Comparison of ENCODE assay signal across 24 cellular contexts in the genomic region with DNA sequence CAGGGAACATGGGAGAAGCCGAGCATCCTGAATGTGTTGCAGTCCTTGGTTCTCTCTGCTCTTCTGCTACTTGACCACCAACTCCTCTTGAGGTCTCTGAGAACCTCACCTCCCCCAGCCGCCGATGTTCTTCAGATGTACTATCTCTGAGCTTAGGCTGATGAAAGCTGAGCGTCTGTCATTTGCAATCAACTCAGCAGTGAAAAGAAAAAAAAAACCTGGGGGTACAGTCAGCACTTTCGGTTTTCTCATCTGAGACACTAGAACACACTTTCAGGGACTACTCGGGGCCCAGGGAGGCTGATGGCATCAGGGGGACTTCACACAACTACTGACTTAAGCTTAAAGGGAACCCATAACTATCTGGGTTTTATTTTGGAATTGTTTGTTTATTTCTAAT. TPM values are rescaled to one million over a fixed set of nuclear protein-coding genes. Genes with fewer than 3 reads are reported as not detected.
DNase-seq lines count a peak whose midpoint lies in the region; ATAC-seq, FAIRE-seq and TF ChIP-seq lines count a peak whose summit lies in the region.
"Had no signal": no experiment of that assay in that cellular context is flagged by ENCODE, and none has a peak within 500 bp of the region (broad histone marks: within the 10 kb centered on the region; RNA-seq: fewer than 3 reads in every experiment).

No MANE protein-coding gene starts in this region.

- H3K56ac ChIP-seq in H1 (replicated peaks; ENCODE audit: insufficient read length, low read depth, low read length), result no peak overlapping the region

- no peak overlapping the region for H3K4me3 ChIP-seq in H1 (ENCODE audit: extremely low read depth in 1 of 4, insufficient read depth in 2 of 4, low read depth in 3 of 4, low read length in 4 of 4)
- H3K4me3 ChIP-seq: BLaER1, dorsolateral prefrontal cortex, SJSA1, smooth muscle cell, vagina had no signal

- FAIRE-seq in H1 (lab: Jason Lieb, UNC), result no peak
- FAIRE-seq: astrocyte, endothelial cell of umbilical vein, H54, RCC 7860 had no signal

- H4K91ac ChIP-seq in H1 (replicated peaks; ENCODE audit: insufficient read length, low read length), result no peak overlapping the region

- no peaks in the 10 kb centered on the region for H3K79me2 ChIP-seq in H1 (ENCODE audit: control insufficient read depth in 1 of 2, insufficient read depth in 2 of 2, low read length in 2 of 2)

- H3K4me1 ChIP-seq in H1 (replicated peaks in 1 of 4; ENCODE audit: control insufficient read depth in 3 of 4, insufficient read depth in 4 of 4, low read length in 3 of 4), result 0 out of 7 replicates have a peak, but pooled peaks cover 0 to 5% (median 0%) of the 10 kb centered on the region in 4 experiments
- H3K4me1 ChIP-seq: SJSA1, vagina had no signal

- DNase-seq in activated CD8-positive, alpha-beta T cell treated with anti-CD3 and anti-CD28 coated beads for 36 hours, result peak; percentile 49
- DNase-seq in activated CD8-positive, alpha-beta T cell treated with anti-CD3 and anti-CD28 coated beads, Interleukin-2, amount 10 ng/mL, durations not matched to agents 7 days and 5 days, result no peak
- peak; percentile 78 for DNase-seq in activated CD4-positive, alpha-beta memory T cell treated with anti-CD3 and anti-CD28 coated beads for 36 hours
- DNase-seq in H1 (ENCODE audit: low read depth in 1 of 2, low spot score in 2 of 2) (no peak), NCI-H345 (lab: John Stamatoyannopoulos, UW) (no peak)
- DNase-seq: dorsolateral prefrontal cortex, NCI-H1417, NCI-H2107, nucleus accumbens had no signal

- no peak overlapping the region for H2AK5ac ChIP-seq in H1 (ENCODE audit: low read depth, low read length)

- POLR2A ChIA-PET in activated CD8-positive, alpha-beta T cell treated with anti-CD3 and anti-CD28 coated beads for 36 hours (lab: Charles Lee), result interaction anchor here (0.7 to 1.2 kb wide), 3 partner anchors 10 to 85 kb away, joined by 3 read pairs; no protein-coding TSS in a partner anchor
- POLR2A ChIA-PET in activated CD8-positive, alpha-beta T cell treated with anti-CD3 and anti-CD28 coated beads, Interleukin-2, amount 10 ng/mL, durations not matched to agents 7 days and 5 days (lab: Charles Lee), result no interaction called here
- POLR2A ChIA-PET in activated CD4-positive, alpha-beta memory T cell treated with anti-CD3 and anti-CD28 coated beads for 36 hours (lab: Charles Lee), result interaction anchor here (0.6 to 4.9 kb wide), 8 partner anchors 9 to 261 kb away, joined by 3 to 76 read pairs (median 7); a partner anchor contains a TSS
- POLR2A ChIA-PET in H1 (lab: Charles Lee; ENCODE audit: partially characterized antibody), result interaction anchor here (0.9 kb wide), 1 partner anchor 10 kb away, joined by 3 read pairs; a partner anchor contains a TSS

- H3K4me3 Mint-ChIP-seq in activated CD8-positive, alpha-beta T cell treated with anti-CD3 and anti-CD28 coated beads for 36 hours, result no peak overlapping the region
- no peak overlapping the region for H3K4me3 Mint-ChIP-seq in activated CD8-positive, alpha-beta T cell treated with anti-CD3 and anti-CD28 coated beads, Interleukin-2, amount 10 ng/mL, durations not matched to agents 7 days and 5 days
- H3K4me3 Mint-ChIP-seq in activated CD4-positive, alpha-beta memory T cell treated with anti-CD3 and anti-CD28 coated beads for 36 hours, result peak overlapping the region; percentile 57
- H3K4me3 Mint-ChIP-seq: central memory CD8-positive, alpha-beta T cell had no signal

- no peak overlapping the region for H3K9ac ChIP-seq in H1 (replicated peaks in 1 of 4; ENCODE audit: extremely low read depth in 1 of 4, low read depth in 3 of 4, low read length in 3 of 4)
- H3K9ac ChIP-seq: BLaER1 had no signal

- no peak overlapping the region for H2BK20ac ChIP-seq in H1 (ENCODE audit: low read length)

- H3K9me3 ChIP-seq in H1 (ENCODE audit: insufficient read depth in 2 of 2, low read depth in 1 of 2, low read length in 1 of 2), result no peaks in the 10 kb centered on the region
- H3K9me3 ChIP-seq: BLaER1, SJSA1, vagina had no signal

- H3K36me3 ChIP-seq in H1 (ENCODE audit: control insufficient read depth in 2 of 4, insufficient read depth in 4 of 4, low read length in 3 of 4), result no peaks in the 10 kb centered on the region
- H3K36me3 ChIP-seq: BLaER1, SJSA1, vagina had no signal

- TF ChIP-seq POLR2A in H1 (IDR thresholded peaks at IDR 0.05; ENCODE audit: control extremely low read depth in 1 of 2, low read depth in 2 of 2, low read length in 2 of 2), result no peak

- H4K8ac ChIP-seq in H1 (ENCODE audit: extremely low read depth, insufficient read depth, low read length), result no peak overlapping the region

- H3K23me2 ChIP-seq in H1 (ENCODE audit: low read depth, low read length), result peaks cover 3% of the 10 kb centered on the region; the same call in 1 of the 2 replicates

- H2AFZ ChIP-seq in H1 (ENCODE audit: low read length), result peak overlapping the region; percentile 69; the same call in 1 of the 2 replicates

- no peak overlapping the region for H3K27ac ChIP-seq in H1 (ENCODE audit: low read depth, low read length)
- H3K27ac ChIP-seq: BLaER1, dorsolateral prefrontal cortex, SJSA1, vagina had no signal

- peak; percentile 11 for ATAC-seq in activated CD8-positive, alpha-beta T cell treated with anti-CD3 and anti-CD28 coated beads for 36 hours
- no peak for ATAC-seq in activated CD8-positive, alpha-beta T cell treated with anti-CD3 and anti-CD28 coated beads, Interleukin-2, amount 10 ng/mL, durations not matched to agents 7 days and 5 days
- ATAC-seq in GM18861 (IDR thresholded peaks at IDR 0.05; ENCODE audit: unreplicated experiment), result peak; percentile 40
- ATAC-seq in HG03135 (IDR thresholded peaks at IDR 0.05; ENCODE audit: unreplicated experiment), result no peak
- ATAC-seq in GM21447 (IDR thresholded peaks at IDR 0.05; ENCODE audit: unreplicated experiment), result no peak

- no peak for TF ChIP-seq EP300 in H1 (IDR thresholded peaks at IDR 0.05; ENCODE audit: borderline replicate concordance in 1 of 2, low read depth in 2 of 2, low read length in 2 of 2)

- no peak overlapping the region for H3K4ac ChIP-seq in H1 (replicated peaks; ENCODE audit: insufficient read length, low read depth, low read length)

- H3K18ac ChIP-seq in H1 (ENCODE audit: extremely low read depth, low read length), result no peak overlapping the region

- no peak overlapping the region for H3K23ac ChIP-seq in H1 (ENCODE audit: insufficient read length)

- no peak overlapping the region for H4K5ac ChIP-seq in H1 (ENCODE audit: insufficient read length, low read depth, low read length)

- no peaks in the 10 kb centered on the region for H4K20me1 ChIP-seq in H1 (replicated peaks in 1 of 2; ENCODE audit: control insufficient read depth in 1 of 2, insufficient read depth in 2 of 2, low read length in 2 of 2)
- H4K20me1 ChIP-seq: BLaER1 had no signal

- no peaks in the 10 kb centered on the region for H3K36me3 Mint-ChIP-seq in activated CD8-positive, alpha-beta T cell treated with anti-CD3 and anti-CD28 coated beads for 36 hours (ENCODE audit: low read depth)
- no peaks in the 10 kb centered on the region for H3K36me3 Mint-ChIP-seq in activated CD8-positive, alpha-beta T cell treated with anti-CD3 and anti-CD28 coated beads, Interleukin-2, amount 10 ng/mL, durations not matched to agents 7 days and 5 days (ENCODE audit: low read depth)
- peaks cover 26% of the 10 kb centered on the region for H3K36me3 Mint-ChIP-seq in activated CD4-positive, alpha-beta memory T cell treated with anti-CD3 and anti-CD28 coated beads for 36 hours

- no peak overlapping the region for H3K4me2 ChIP-seq in H1 (ENCODE audit: insufficient read depth in 1 of 2, low read depth in 2 of 2, low read length in 2 of 2)
- H3K4me2 ChIP-seq: BLaER1, smooth muscle cell had no signal

- intact Hi-C loops in activated CD8-positive, alpha-beta T cell treated with anti-CD3 and anti-CD28 coated beads for 36 hours (cut with micrococcal nuclease), result loop anchor here (10.0 kb wide), 1 partner anchor 264 kb away; no protein-coding TSS in a partner anchor
- intact Hi-C loops in activated CD4-positive, alpha-beta memory T cell treated with anti-CD3 and anti-CD28 coated beads for 36 hours (cut with micrococcal nuclease), result loop anchor here (1.0 to 10.0 kb wide), 6 partner anchors 9 to 804 kb away; a partner anchor contains a TSS

- no peak for TF ChIP-seq RAD21 in H1 (IDR thresholded peaks at IDR 0.05 in 1 of 2, conservative IDR thresholded peaks at IDR 0.05 in 1 of 2; ENCODE audit: low read depth in 2 of 2, low read length in 2 of 2)

- 82% methylated on average over 6 of the region's 6 CpGs; no CpG with 5 or more reads in 1 of the 2 experiments for WGBS in H1 (ENCODE audit: extremely low coverage in 1 of 2, insufficient coverage in 1 of 2, insufficient read length in 1 of 2, insufficient replicate concordance in 2 of 2, low coverage in 1 of 2, low lambda C conversion rate in 2 of 2, missing lambda C conversion rate in 1 of 2), 2 experiments

- no peak overlapping the region for H2BK120ac ChIP-seq in H1 (replicated peaks; ENCODE audit: low read depth, low read length)

- no peaks in the 10 kb centered on the region for H3K9me3 Mint-ChIP-seq in activated CD8-positive, alpha-beta T cell treated with anti-CD3 and anti-CD28 coated beads for 36 hours
- H3K9me3 Mint-ChIP-seq in activated CD8-positive, alpha-beta T cell treated with anti-CD3 and anti-CD28 coated beads, Interleukin-2, amount 10 ng/mL, durations not matched to agents 7 days and 5 days (ENCODE audit: insufficient read depth), result no peaks in the 10 kb centered on the region
- no peaks in the 10 kb centered on the region for H3K9me3 Mint-ChIP-seq in activated CD4-positive, alpha-beta memory T cell treated with anti-CD3 and anti-CD28 coated beads for 36 hours
- H3K9me3 Mint-ChIP-seq: central memory CD8-positive, alpha-beta T cell had no signal

- H3K4me1 Mint-ChIP-seq in activated CD8-positive, alpha-beta T cell treated with anti-CD3 and anti-CD28 coated beads for 36 hours (ENCODE audit: low read depth), result peaks cover 67% of the 10 kb centered on the region
- peaks cover 37% of the 10 kb centered on the region for H3K4me1 Mint-ChIP-seq in activated CD8-positive, alpha-beta T cell treated with anti-CD3 and anti-CD28 coated beads, Interleukin-2, amount 10 ng/mL, durations not matched to agents 7 days and 5 days (ENCODE audit: low read depth)
- peaks cover 78% of the 10 kb centered on the region for H3K4me1 Mint-ChIP-seq in activated CD4-positive, alpha-beta memory T cell treated with anti-CD3 and anti-CD28 coated beads for 36 hours (ENCODE audit: low read depth)

- no peak overlapping the region for H2BK12ac ChIP-seq in H1 (ENCODE audit: low read depth, low read length)

- no peak overlapping the region for H3K14ac ChIP-seq in H1 (ENCODE audit: insufficient read length)

- H3K27ac Mint-ChIP-seq in activated CD8-positive, alpha-beta T cell treated with anti-CD3 and anti-CD28 coated beads for 36 hours, result no peak overlapping the region
- no peak overlapping the region for H3K27ac Mint-ChIP-seq in activated CD8-positive, alpha-beta T cell treated with anti-CD3 and anti-CD28 coated beads, Interleukin-2, amount 10 ng/mL, durations not matched to agents 7 days and 5 days
- peak overlapping the region; percentile 93 for H3K27ac Mint-ChIP-seq in activated CD4-positive, alpha-beta memory T cell treated with anti-CD3 and anti-CD28 coated beads for 36 hours

- no peaks in the 10 kb centered on the region; the same call in 1 of the 2 replicates for H3K79me1 ChIP-seq in H1 (ENCODE audit: low read depth, low read length)

- peaks cover 0 to 2% (median 0%) of the 10 kb centered on the region in 4 experiments; a peak in 1 of 7 replicates for H3K27me3 ChIP-seq in H1 (replicated peaks in 1 of 4; ENCODE audit: control insufficient read depth in 3 of 4, extremely low read depth in 1 of 4, insufficient read depth in 3 of 4, low read length in 3 of 4)
- H3K27me3 ChIP-seq: BLaER1, SJSA1, vagina had no signal

- CTCF ChIA-PET in activated CD8-positive, alpha-beta T cell treated with anti-CD3 and anti-CD28 coated beads for 36 hours (lab: Charles Lee), result interaction anchor here (0.8 to 4.1 kb wide), 7 partner anchors 8 to 86 kb away, joined by 3 to 37 read pairs (median 3); a partner anchor contains a TSS
- CTCF ChIA-PET in activated CD8-positive, alpha-beta T cell treated with anti-CD3 and anti-CD28 coated beads, Interleukin-2, amount 10 ng/mL, durations not matched to agents 7 days and 5 days (lab: Charles Lee), result interaction anchor here (1.1 to 5.8 kb wide), 4 partner anchors 8 to 85 kb away, joined by 3 to 22 read pairs (median 16); no protein-coding TSS in a partner anchor
- CTCF ChIA-PET in activated CD4-positive, alpha-beta memory T cell treated with anti-CD3 and anti-CD28 coated beads for 36 hours (lab: Charles Lee), result interaction anchor here (0.6 to 12.5 kb wide), 10 partner anchors 9 to 86 kb away, joined by 3 to 336 read pairs (median 4); a partner anchor contains a TSS
- CTCF ChIA-PET in H1 (lab: Charles Lee; ENCODE audit: partially characterized antibody), result interaction anchor here (0.6 to 19.5 kb wide), 4 partner anchors 9 to 260 kb away, joined by 3 to 348 read pairs (median 4); a partner anchor contains a TSS

- peaks cover 2% of the 10 kb centered on the region for H3K27me3 Mint-ChIP-seq in activated CD8-positive, alpha-beta T cell treated with anti-CD3 and anti-CD28 coated beads for 36 hours
- H3K27me3 Mint-ChIP-seq in activated CD8-positive, alpha-beta T cell treated with anti-CD3 and anti-CD28 coated beads, Interleukin-2, amount 10 ng/mL, durations not matched to agents 7 days and 5 days (ENCODE audit: low read depth), result no peaks in the 10 kb centered on the region
- H3K27me3 Mint-ChIP-seq in activated CD4-positive, alpha-beta memory T cell treated with anti-CD3 and anti-CD28 coated beads for 36 hours, result no peaks in the 10 kb centered on the region
- H3K27me3 Mint-ChIP-seq: central memory CD8-positive, alpha-beta T cell had no signal

- no peak overlapping the region for H2BK5ac ChIP-seq in H1 (ENCODE audit: low read depth, low read length)

- no peak for TF ChIP-seq CTCF in activated CD8-positive, alpha-beta T cell treated with anti-CD3 and anti-CD28 coated beads for 36 hours (IDR thresholded peaks at IDR 0.05)
- no peak for TF ChIP-seq CTCF in H1 (IDR thresholded peaks at IDR 0.05; ENCODE audit: control extremely low read depth in 1 of 3, insufficient read depth in 1 of 3, low read depth in 1 of 3, low read length in 3 of 3)

- H2BK15ac ChIP-seq in H1 (ENCODE audit: low read length), result no peak overlapping the region

RNA-seq across cellular contexts. Expression of a gene that starts 9.6 kb away (rescaled TPM):
- total RNA-seq in activated CD8-positive, alpha-beta T cell treated with anti-CD3 and anti-CD28 coated beads for 36 hours, result 1 to 10 TPM in 1 of 2 experiments, under 1 TPM in 1; 0.50 to 4.4 TPM
- total RNA-seq in activated CD8-positive, alpha-beta T cell treated with anti-CD3 and anti-CD28 coated beads, Interleukin-2, amount 10 ng/mL, durations not matched to agents 7 days and 5 days, result 1 to 10 TPM in 1 of 2 experiments, under 1 TPM in 1; 0.79 to 5.5 TPM
- total RNA-seq in activated CD4-positive, alpha-beta memory T cell treated with anti-CD3 and anti-CD28 coated beads for 36 hours, result 1 to 10 TPM; 2.8 to 7.6 TPM
- 7.1 and 12.9 TPM in 2 replicates for total RNA-seq in H1 (2021; fragmentation: NEBNext Ultra II Directional; extraction: Animal tissue kit (Norgen Biotek cat#: 25700))
- 6.3 and 8.2 TPM in 2 replicates for polyA plus RNA-seq in H1 (2011; rRNA removed)
- polyA plus RNA-seq in H1 (2011; cell fraction: cytosol; rRNA removed), result 6.4 TPM
- polyA plus RNA-seq in H1 (2011; cell fraction: nucleus; rRNA removed), result 5.9 TPM
- polyA plus RNA-seq in H1 (2012, experiment 1 of 2), result 5.9 to 9.1 TPM (median 7.6 TPM) in 4 replicates
- 5.3 TPM for polyA plus RNA-seq in H1 (2012, experiment 2 of 2)
- 6.3 TPM for polyA plus RNA-seq in H1 (2013, experiment 1 of 2)
- 7.3 TPM for polyA plus RNA-seq in H1 (2013, experiment 2 of 2)
- polyA minus RNA-seq in H1 (2011; rRNA and poly(A)+ RNA removed), result 15.8 and 17.9 TPM in 2 replicates
- 4.8 TPM for polyA minus RNA-seq in H1 (2011; cell fraction: cytosol; rRNA and poly(A)+ RNA removed)
- 7.7 TPM for polyA minus RNA-seq in H1 (2011; cell fraction: nucleus; rRNA and poly(A)+ RNA removed)

RNA-seq across cellular contexts. Expression of a gene that starts 46.5 kb away (rescaled TPM):
- 10 to 100 TPM; 46.4 to 47.0 TPM for total RNA-seq in activated CD8-positive, alpha-beta T cell treated with anti-CD3 and anti-CD28 coated beads for 36 hours
- total RNA-seq in activated CD8-positive, alpha-beta T cell treated with anti-CD3 and anti-CD28 coated beads, Interleukin-2, amount 10 ng/mL, durations not matched to agents 7 days and 5 days, result 10 to 100 TPM; 41.3 to 41.6 TPM
- 100 to 1,000 TPM; 171 to 182 TPM for total RNA-seq in activated CD4-positive, alpha-beta memory T cell treated with anti-CD3 and anti-CD28 coated beads for 36 hours
- not detected in 2 replicates for total RNA-seq in H1 (2021; fragmentation: NEBNext Ultra II Directional; extraction: Animal tissue kit (Norgen Biotek cat#: 25700))
- polyA plus RNA-seq in H1 (2011; rRNA removed), result 0.20 TPM in 1 of 2 replicates, not detected in the other
- polyA plus RNA-seq in H1 (2011; cell fraction: cytosol; rRNA removed), result not detected
- not detected for polyA plus RNA-seq in H1 (2011; cell fraction: nucleus; rRNA removed)
- polyA plus RNA-seq in H1 (2012, experiment 1 of 2), result not detected in 4 replicates
- polyA plus RNA-seq in H1 (2012, experiment 2 of 2), result not detected
- not detected for polyA plus RNA-seq in H1 (2013, experiment 1 of 2)
- polyA plus RNA-seq in H1 (2013, experiment 2 of 2), result not detected
- polyA minus RNA-seq in H1 (2011; rRNA and poly(A)+ RNA removed), result not detected in 2 replicates
- polyA minus RNA-seq in H1 (2011; cell fraction: cytosol; rRNA and poly(A)+ RNA removed), result not detected
- not detected for polyA minus RNA-seq in H1 (2011; cell fraction: nucleus; rRNA and poly(A)+ RNA removed)
- total RNA-seq: astrocyte, Daoy, endothelial cell of umbilical vein, myocyte, SJSA1, smooth muscle cell, temporal lobe had no signal
- polyA plus RNA-seq: endothelial cell of umbilical vein, smooth muscle cell had no signal

Comparison
In these comparisons a context has a peak if more than half of its experiments do, and no peak if none do; other contexts are left out.
1. ATAC-seq: peak in activated CD8-positive, alpha-beta T cell treated with anti-CD3 and anti-CD28 coated beads for 36 hours (single experiment) and GM18861 (single experiment); none in activated CD8-positive, alpha-beta T cell treated with anti-CD3 and anti-CD28 coated beads, Interleukin-2, amount 10 ng/mL, durations not matched to agents 7 days and 5 days (single experiment), HG03135 (single experiment) and GM21447 (single experiment).
2. DNase-seq: peak in activated CD8-positive, alpha-beta T cell treated with anti-CD3 and anti-CD28 coated beads for 36 hours (single experiment) and activated CD4-positive, alpha-beta memory T cell treated with anti-CD3 and anti-CD28 coated beads for 36 hours (single experiment); none in activated CD8-positive, alpha-beta T cell treated with anti-CD3 and anti-CD28 coated beads, Interleukin-2, amount 10 ng/mL, durations not matched to agents 7 days and 5 days (single experiment), H1 (0 of 2) and NCI-H345 (single experiment).
3. RNA of a gene that starts 46.5 kb away (total RNA-seq): 171 to 182 TPM in activated CD4-positive, alpha-beta memory T cell treated with anti-CD3 and anti-CD28 coated beads for 36 hours, 46.4 to 47.0 TPM in activated CD8-positive, alpha-beta T cell treated with anti-CD3 and anti-CD28 coated beads for 36 hours and 41.3 to 41.6 TPM in activated CD8-positive, alpha-beta T cell treated with anti-CD3 and anti-CD28 coated beads, Interleukin-2, amount 10 ng/mL, durations not matched to agents 7 days and 5 days; not detected in H1; every median in the first group is over 10 times any median in the second.